ENCODE assay signal across 16 cellular contexts in genomic region chr11:45048313-45048841, GRCh38.
DNase-seq lines count a peak whose midpoint lies in the region; ATAC-seq and TF ChIP-seq lines count a peak whose summit lies in the region.
"Had no signal": no experiment of that assay in that cellular context is flagged by ENCODE, and none has a peak within 500 bp of the region (broad histone marks: within the 10 kb centered on the region; RNA-seq: fewer than 3 reads in every experiment).

No MANE protein-coding gene starts in this region.

- POLR2A ChIA-PET in RWPE1 (lab: Yijun Ruan, JAX; ENCODE audit: low non-redundant PET): no interaction called here

- no peak for TF ChIP-seq CTCF in RWPE1 (conservative IDR thresholded peaks at IDR 0.05; ENCODE audit: low read depth)

- DNase-seq in RWPE1 (ENCODE audit: low spot score) (no peak), amniotic epithelial cell (ENCODE audit: low read depth) (peak; percentile 37), left cardiac atrium (no peak)
- DNase-seq in stimulated activated effector memory CD8-positive, alpha-beta T cell treated with anti-CD3 and anti-CD28 coated beads, Interleukin-12 subunit alpha, Interleukin-12 subunit beta, amount 100 ng/mL, for 72 hours (ENCODE audit: low spot score in 2 of 2): no peak
- DNase-seq in stimulated activated CD4-positive, alpha-beta T cell treated with anti-CD3 and anti-CD28 coated beads, Interleukin-15, amount 100 ng/mL, for 24 hours: no peak
- DNase-seq: activated CD4-positive, alpha-beta memory T cell treated with anti-CD3 and anti-CD28 coated beads, Interleukin-2, amount 10 ng/mL, durations not matched to agents 7 days and 5 days; activated T-cell treated with anti-CD3 and anti-CD28 coated beads, Interleukin-2, amount 50 U/mL, for 72 hours; HCEC 1CT; NCI-H1930; ovary; stimulated activated CD4-positive, alpha-beta T cell treated with anti-CD3 and anti-CD28 coated beads, Interleukin-4, amount 100 ng/mL, for 4 hours had no signal

- H3K4me1 Mint-ChIP-seq in stimulated activated effector memory CD8-positive, alpha-beta T cell treated with anti-CD3 and anti-CD28 coated beads, Interleukin-12 subunit alpha, Interleukin-12 subunit beta, amount 100 ng/mL, for 72 hours: peaks cover 13% of the 10 kb centered on the region

- H3K27ac Mint-ChIP-seq in stimulated activated effector memory CD8-positive, alpha-beta T cell treated with anti-CD3 and anti-CD28 coated beads, Interleukin-12 subunit alpha, Interleukin-12 subunit beta, amount 100 ng/mL, for 72 hours: peak overlapping the region; percentile 32
- H3K27ac Mint-ChIP-seq: activated CD4-positive, alpha-beta memory T cell treated with anti-CD3 and anti-CD28 coated beads, Interleukin-2, amount 10 ng/mL, durations not matched to agents 7 days and 5 days; activated T-cell treated with anti-CD3 and anti-CD28 coated beads, Interleukin-2, amount 50 U/mL, for 72 hours had no signal

- ATAC-seq in left cardiac atrium: peak; percentile 14 to 36
- no peak for ATAC-seq in stimulated activated effector memory CD8-positive, alpha-beta T cell treated with anti-CD3 and anti-CD28 coated beads, Interleukin-12 subunit alpha, Interleukin-12 subunit beta, amount 100 ng/mL, for 72 hours
- ATAC-seq in GM18858 (IDR thresholded peaks at IDR 0.05; ENCODE audit: unreplicated experiment): no peak
- no peak for ATAC-seq in GM18870 (IDR thresholded peaks at IDR 0.05; ENCODE audit: unreplicated experiment)
- ATAC-seq: activated T-cell treated with anti-CD3 and anti-CD28 coated beads, Interleukin-2, amount 50 U/mL, for 72 hours; gastroesophageal sphincter had no signal

- H3K36me3 Mint-ChIP-seq in stimulated activated effector memory CD8-positive, alpha-beta T cell treated with anti-CD3 and anti-CD28 coated beads, Interleukin-12 subunit alpha, Interleukin-12 subunit beta, amount 100 ng/mL, for 72 hours: no peaks in the 10 kb centered on the region

- no peak overlapping the region for H3K4me3 Mint-ChIP-seq in stimulated activated effector memory CD8-positive, alpha-beta T cell treated with anti-CD3 and anti-CD28 coated beads, Interleukin-12 subunit alpha, Interleukin-12 subunit beta, amount 100 ng/mL, for 72 hours
- H3K4me3 Mint-ChIP-seq: activated CD4-positive, alpha-beta memory T cell treated with anti-CD3 and anti-CD28 coated beads, Interleukin-2, amount 10 ng/mL, durations not matched to agents 7 days and 5 days; activated T-cell treated with anti-CD3 and anti-CD28 coated beads, Interleukin-2, amount 50 U/mL, for 72 hours had no signal

- no peaks in the 10 kb centered on the region for H3K9me3 Mint-ChIP-seq in stimulated activated effector memory CD8-positive, alpha-beta T cell treated with anti-CD3 and anti-CD28 coated beads, Interleukin-12 subunit alpha, Interleukin-12 subunit beta, amount 100 ng/mL, for 72 hours
- H3K9me3 Mint-ChIP-seq: activated CD4-positive, alpha-beta memory T cell treated with anti-CD3 and anti-CD28 coated beads, Interleukin-2, amount 10 ng/mL, durations not matched to agents 7 days and 5 days; activated T-cell treated with anti-CD3 and anti-CD28 coated beads, Interleukin-2, amount 50 U/mL, for 72 hours had no signal

- CTCF ChIA-PET in RWPE1 (lab: Yijun Ruan, JAX): interaction anchor here (0.6 to 1.4 kb wide), 2 partner anchors 31 to 112 kb away, joined by 3 to 4 read pairs; no protein-coding TSS in a partner anchor

- peak overlapping the region; percentile 92 for H3K27ac ChIP-seq in RWPE1
- H3K27ac ChIP-seq: gastroesophageal sphincter, ovary, skin epidermis, VCaP had no signal

- intact Hi-C loops in left cardiac atrium (cut with DNase I): no loop called here

Comparison
In these comparisons a context has a peak if more than half of its experiments do, and no peak if none do; other contexts are left out.
1. ATAC-seq: peak in left cardiac atrium (2 of 2); none in stimulated activated effector memory CD8-positive, alpha-beta T cell treated with anti-CD3 and anti-CD28 coated beads, Interleukin-12 subunit alpha, Interleukin-12 subunit beta, amount 100 ng/mL, for 72 hours (single experiment), GM18858 (single experiment) and GM18870 (single experiment).